ENCODE assay signal across 20 cellular contexts in genomic region chr17:65362826-65363225, GRCh38.
DNase-seq lines count a peak whose midpoint lies in the region; ATAC-seq and TF ChIP-seq lines count a peak whose summit lies in the region.
"Had no signal": no experiment of that assay in that cellular context is flagged by ENCODE, and none has a peak within 500 bp of the region (broad histone marks: within the 10 kb centered on the region; RNA-seq: fewer than 3 reads in every experiment).

No MANE protein-coding gene starts in this region.

- H3K9me3 ChIP-seq in PC-9 (ENCODE audit: insufficient read depth, low read depth): no peaks in the 10 kb centered on the region
- no peaks in the 10 kb centered on the region for H3K9me3 ChIP-seq in esophagus squamous epithelium
- H3K9me3 ChIP-seq: neutrophil, SK-N-SH, stomach, uterus had no signal

- TF ChIP-seq POLR2A in esophagus squamous epithelium (IDR thresholded peaks at IDR 0.05): no peak

- H3K36me3 Mint-ChIP-seq in activated naive CD8-positive, alpha-beta T cell treated with anti-CD3 and anti-CD28 coated beads for 36 hours: peaks cover 11% of the 10 kb centered on the region
- H3K36me3 Mint-ChIP-seq: activated CD8-positive, alpha-beta memory T cell treated with anti-CD3 and anti-CD28 coated beads, Interleukin-2, amount 10 ng/mL, durations not matched to agents 7 days and 5 days had no signal

- H3K4me3 Mint-ChIP-seq in activated naive CD8-positive, alpha-beta T cell treated with anti-CD3 and anti-CD28 coated beads for 36 hours: no peak overlapping the region
- H3K4me3 Mint-ChIP-seq: activated CD8-positive, alpha-beta memory T cell treated with anti-CD3 and anti-CD28 coated beads, Interleukin-2, amount 10 ng/mL, durations not matched to agents 7 days and 5 days had no signal

- H3K27me3 ChIP-seq in PC-9 (ENCODE audit: insufficient read depth, low read depth): no peaks in the 10 kb centered on the region
- peaks cover 0 to 14% (median 0%) of the 10 kb centered on the region in 4 donors for H3K27me3 ChIP-seq in esophagus squamous epithelium
- H3K27me3 ChIP-seq: hepatocyte, neutrophil, stomach, uterus had no signal

- no peak for TF ChIP-seq CTCF in PC-9 (conservative IDR thresholded peaks at IDR 0.05)
- TF ChIP-seq CTCF in esophagus squamous epithelium (IDR thresholded peaks at IDR 0.05): no peak

- no peaks in the 10 kb centered on the region for H3K9me2 ChIP-seq in PC-9 (ENCODE audit: insufficient read depth)
- H3K9me2 ChIP-seq: SK-N-SH had no signal

- no peaks in the 10 kb centered on the region for H3K27me3 Mint-ChIP-seq in activated naive CD8-positive, alpha-beta T cell treated with anti-CD3 and anti-CD28 coated beads for 36 hours

- H3F3A ChIP-seq in PC-9 (ENCODE audit: insufficient read depth, low read depth): peaks cover 23% of the 10 kb centered on the region

- H3K36me3 ChIP-seq in PC-9 (ENCODE audit: low read depth) (no peaks in the 10 kb centered on the region), esophagus squamous epithelium (no peaks in the 10 kb centered on the region)
- H3K36me3 ChIP-seq: neutrophil, stomach, uterus had no signal

- 48 to 52% methylated on average over 2 of the region's 2 CpGs for WGBS in esophagus squamous epithelium, 2 donors

- DNase-seq in A172 (ENCODE audit: low spot score) (peak; percentile 26), H4 (ENCODE audit: low spot score) (peak; percentile 68), PC-9 (peak; percentile 64 to 98), iris pigment epithelial cell (ENCODE audit: low read depth) (peak; percentile 8), NCI-H2081 treated with DMSO at 0.1 percent for 48 hours (lab: John Stamatoyannopoulos, UW) (no peak), esophagus squamous epithelium (lab: John Stamatoyannopoulos, UW) (no peak)
- no peak for DNase-seq in activated naive CD8-positive, alpha-beta T cell treated with anti-CD3 and anti-CD28 coated beads for 36 hours
- DNase-seq: activated CD8-positive, alpha-beta memory T cell treated with anti-CD3 and anti-CD28 coated beads, Interleukin-2, amount 10 ng/mL, durations not matched to agents 7 days and 5 days; activated effector memory CD4-positive, alpha-beta T cell treated with Interleukin-2 at 50 U/mL for 16 hours; amygdala; effector CD4-positive, alpha-beta T cell; NCI-H1105 treated with DMSO at 0.1 percent for 48 hours; NCI-H510A; right cardiac atrium; SK-N-SH; stomach; uterus had no signal

- H3K4me1 Mint-ChIP-seq in activated naive CD8-positive, alpha-beta T cell treated with anti-CD3 and anti-CD28 coated beads for 36 hours: peaks cover 30% of the 10 kb centered on the region
- H3K4me1 Mint-ChIP-seq: activated CD8-positive, alpha-beta memory T cell treated with anti-CD3 and anti-CD28 coated beads, Interleukin-2, amount 10 ng/mL, durations not matched to agents 7 days and 5 days had no signal

- intact Hi-C loops in PC-9 (cut with micrococcal nuclease; ENCODE audit: unreplicated experiment): loop anchor here (5.0 kb wide), 1 partner anchor 131 kb away; no protein-coding TSS in a partner anchor
- intact Hi-C loops in esophagus squamous epithelium (cut with DNase I): no loop called here

- H4K20me1 ChIP-seq in PC-9 (ENCODE audit: insufficient read depth): no peaks in the 10 kb centered on the region

- peaks cover 8% of the 10 kb centered on the region for H3K9me3 Mint-ChIP-seq in activated naive CD8-positive, alpha-beta T cell treated with anti-CD3 and anti-CD28 coated beads for 36 hours

- H3K4me1 ChIP-seq in PC-9 (replicated peaks; ENCODE audit: insufficient read depth): peaks cover 35% of the 10 kb centered on the region
- H3K4me1 ChIP-seq in esophagus squamous epithelium: no peaks in the 10 kb centered on the region
- H3K4me1 ChIP-seq: stomach, uterus had no signal

- H3K27ac ChIP-seq in PC-9 (peak overlapping the region; percentile 67), esophagus squamous epithelium (no peak overlapping the region)
- H3K27ac ChIP-seq: hepatocyte, neutrophil, stomach, uterus had no signal

- no TSS peak for BruUV-seq in PC-9 (replicated peaks; lab: Mats Ljungman, UMichigan)

- H3K4me2 ChIP-seq in PC-9: peak overlapping the region; percentile 41; the same call in 1 of the 2 replicates
- H3K4me2 ChIP-seq: hepatocyte, SK-N-SH had no signal

- H2AFZ ChIP-seq in PC-9: no peak overlapping the region
- H2AFZ ChIP-seq: hepatocyte had no signal

- CTCF ChIA-PET in PC-9 (lab: Charles Lee): no interaction called here

- ATAC-seq in HG03442 (IDR thresholded peaks at IDR 0.05; ENCODE audit: unreplicated experiment): no peak
- ATAC-seq: activated CD8-positive, alpha-beta memory T cell treated with anti-CD3 and anti-CD28 coated beads, Interleukin-2, amount 10 ng/mL, durations not matched to agents 7 days and 5 days; right cardiac atrium had no signal

- POLR2A ChIA-PET in PC-9 (lab: Charles Lee; ENCODE audit: unreplicated experiment): no interaction called here

- H3K27ac Mint-ChIP-seq in activated naive CD8-positive, alpha-beta T cell treated with anti-CD3 and anti-CD28 coated beads for 36 hours: no peak overlapping the region
- H3K27ac Mint-ChIP-seq: activated CD8-positive, alpha-beta memory T cell treated with anti-CD3 and anti-CD28 coated beads, Interleukin-2, amount 10 ng/mL, durations not matched to agents 7 days and 5 days had no signal

- no peak overlapping the region for H3K4me3 ChIP-seq in PC-9
- no peak overlapping the region for H3K4me3 ChIP-seq in esophagus squamous epithelium
- H3K4me3 ChIP-seq: hepatocyte, stomach, uterus had no signal

- H3K79me2 ChIP-seq in PC-9 (ENCODE audit: low read depth): no peaks in the 10 kb centered on the region
- H3K79me2 ChIP-seq: hepatocyte had no signal

Comparison
In these comparisons a context has a peak if more than half of its experiments do, and no peak if none do; other contexts are left out.
1. DNase-seq: peak in A172 (single experiment), H4 (single experiment), PC-9 (2 of 2) and iris pigment epithelial cell (single experiment); none in NCI-H2081 treated with DMSO at 0.1 percent for 48 hours (single experiment), esophagus squamous epithelium (single experiment) and activated naive CD8-positive, alpha-beta T cell treated with anti-CD3 and anti-CD28 coated beads for 36 hours (single experiment).